In genomic region chr14:98965061-98965460, GRCh38 we compare ENCODE assay signal across 21 cellular contexts.
DNase-seq lines count a peak whose midpoint lies in the region; ATAC-seq and TF ChIP-seq lines count a peak whose summit lies in the region.
"Had no signal": no experiment of that assay in that cellular context is flagged by ENCODE, and none has a peak within 500 bp of the region (broad histone marks: within the 10 kb centered on the region; RNA-seq: fewer than 3 reads in every experiment).

No MANE protein-coding gene starts in this region.

- H3K27ac Mint-ChIP-seq in T-helper 1 cell treated with Interleukin-12 subunit alpha and Interleukin-12 subunit beta and Interleukin-4 antibody, amounts not matched to agents 30 μg/mL and 1 μg/mL, for 36 hours: peak overlapping the region; percentile 52
- H3K27ac Mint-ChIP-seq in CD8-positive, alpha-beta memory T cell: peak overlapping the region in 7 of 8 donors; percentile 66 to 95 (median 80)
- H3K27ac Mint-ChIP-seq in T-helper 17 cell: peak overlapping the region; percentile 94
- peak overlapping the region in 6 of 9 donors; percentile 25 to 80 (median 54) for H3K27ac Mint-ChIP-seq in naive thymus-derived CD4-positive, alpha-beta T cell
- H3K27ac Mint-ChIP-seq: B cell, IgD-negative memory B cell had no signal

- POLR2A ChIA-PET in CD8-positive, alpha-beta memory T cell (lab: Charles Lee): no interaction called here
- POLR2A ChIA-PET in naive thymus-derived CD4-positive, alpha-beta T cell (lab: Charles Lee): no interaction called here

- H3K27me3 ChIP-seq in CD8-positive, alpha-beta memory T cell (ENCODE audit: insufficient read depth, low read length, poor library complexity, severe bottlenecking): no peaks in the 10 kb centered on the region
- H3K27me3 ChIP-seq in naive thymus-derived CD4-positive, alpha-beta T cell (ENCODE audit: control insufficient read depth in 2 of 2, insufficient read depth in 2 of 2, low read length in 2 of 2): no peaks in the 10 kb centered on the region
- H3K27me3 ChIP-seq in dorsolateral prefrontal cortex: peaks cover 0 to 21% (median 0%) of the 10 kb centered on the region in 45 donors

- no peak for TF ChIP-seq CTCF in dorsolateral prefrontal cortex (IDR thresholded peaks at IDR 0.05 in 54 of 56, conservative IDR thresholded peaks at IDR 0.05 in 2 of 56; ENCODE audit: low read depth in 1 of 56, partially characterized antibody in 56 of 56)

- no peaks in the 10 kb centered on the region for H3K36me3 ChIP-seq in CD8-positive, alpha-beta memory T cell (ENCODE audit: insufficient read depth, low read length)
- H3K36me3 ChIP-seq in naive thymus-derived CD4-positive, alpha-beta T cell (ENCODE audit: control insufficient read depth in 2 of 3, insufficient read depth in 3 of 3, low read length in 3 of 3): no peaks in the 10 kb centered on the region
- H3K36me3 ChIP-seq: HAP-1 had no signal

- peaks cover 25% of the 10 kb centered on the region for H3K4me1 ChIP-seq in CD8-positive, alpha-beta memory T cell (ENCODE audit: insufficient read depth, low read length)
- peaks cover 15 to 23% of the 10 kb centered on the region in 2 donors for H3K4me1 ChIP-seq in naive thymus-derived CD4-positive, alpha-beta T cell (ENCODE audit: control insufficient read depth in 2 of 2, insufficient read depth in 2 of 2, low read length in 2 of 2)
- H3K4me1 ChIP-seq: HAP-1 had no signal

- H3K4me1 Mint-ChIP-seq in T-helper 1 cell treated with Interleukin-12 subunit alpha and Interleukin-12 subunit beta and Interleukin-4 antibody, amounts not matched to agents 30 μg/mL and 1 μg/mL, for 36 hours (ENCODE audit: low read depth): peaks cover 15% of the 10 kb centered on the region
- H3K4me1 Mint-ChIP-seq in CD8-positive, alpha-beta memory T cell: peaks cover 35 to 57% (median 49%) of the 10 kb centered on the region in 3 donors
- peaks cover 38% of the 10 kb centered on the region for H3K4me1 Mint-ChIP-seq in T-helper 17 cell
- peaks cover 28 to 61% (median 48%) of the 10 kb centered on the region in 7 donors for H3K4me1 Mint-ChIP-seq in naive thymus-derived CD4-positive, alpha-beta T cell
- H3K4me1 Mint-ChIP-seq: B cell had no signal

- peak overlapping the region; percentile 24 for H3K4me3 ChIP-seq in CD8-positive, alpha-beta memory T cell (ENCODE audit: low read length)
- H3K4me3 ChIP-seq in naive thymus-derived CD4-positive, alpha-beta T cell (ENCODE audit: low read length): no peak overlapping the region
- H3K4me3 ChIP-seq in dorsolateral prefrontal cortex: no peak overlapping the region
- H3K4me3 ChIP-seq: HAP-1 had no signal

- no peaks in the 10 kb centered on the region for H3K36me3 Mint-ChIP-seq in T-helper 1 cell treated with Interleukin-12 subunit alpha and Interleukin-12 subunit beta and Interleukin-4 antibody, amounts not matched to agents 30 μg/mL and 1 μg/mL, for 36 hours (ENCODE audit: low read depth)
- H3K36me3 Mint-ChIP-seq in CD8-positive, alpha-beta memory T cell: no peaks in the 10 kb centered on the region
- peaks cover 2% of the 10 kb centered on the region for H3K36me3 Mint-ChIP-seq in T-helper 17 cell (ENCODE audit: low read depth)
- no peaks in the 10 kb centered on the region for H3K36me3 Mint-ChIP-seq in naive thymus-derived CD4-positive, alpha-beta T cell
- H3K36me3 Mint-ChIP-seq: IgD-negative memory B cell had no signal

- H3K9me3 Mint-ChIP-seq in T-helper 1 cell treated with Interleukin-12 subunit alpha and Interleukin-12 subunit beta and Interleukin-4 antibody, amounts not matched to agents 30 μg/mL and 1 μg/mL, for 36 hours: no peaks in the 10 kb centered on the region
- H3K9me3 Mint-ChIP-seq in CD8-positive, alpha-beta memory T cell: no peaks in the 10 kb centered on the region
- peaks cover 0 to 4% (median 0%) of the 10 kb centered on the region in 11 donors for H3K9me3 Mint-ChIP-seq in naive thymus-derived CD4-positive, alpha-beta T cell

- intact Hi-C loops in naive thymus-derived CD4-positive, alpha-beta T cell (cut with micrococcal nuclease): no loop called here
- intact Hi-C loops in dorsolateral prefrontal cortex (cut with DNase I): no loop called here

- H3K9me3 ChIP-seq in CD8-positive, alpha-beta memory T cell (ENCODE audit: low read length): no peaks in the 10 kb centered on the region
- no peaks in the 10 kb centered on the region for H3K9me3 ChIP-seq in T-helper 17 cell (ENCODE audit: control insufficient read depth, low read length, poor library complexity, severe bottlenecking)
- no peaks in the 10 kb centered on the region for H3K9me3 ChIP-seq in naive thymus-derived CD4-positive, alpha-beta T cell (ENCODE audit: control insufficient read depth in 2 of 3, low read length in 3 of 3)
- H3K9me3 ChIP-seq: HAP-1 had no signal

- no peak overlapping the region for H3K4me3 Mint-ChIP-seq in T-helper 1 cell treated with Interleukin-12 subunit alpha and Interleukin-12 subunit beta and Interleukin-4 antibody, amounts not matched to agents 30 μg/mL and 1 μg/mL, for 36 hours
- peak overlapping the region; percentile 32 to 88 (median 76) for H3K4me3 Mint-ChIP-seq in CD8-positive, alpha-beta memory T cell
- H3K4me3 Mint-ChIP-seq in T-helper 17 cell: peak overlapping the region; percentile 89
- peak overlapping the region in 9 of 10 donors; percentile 5 to 78 (median 53) for H3K4me3 Mint-ChIP-seq in naive thymus-derived CD4-positive, alpha-beta T cell
- H3K4me3 Mint-ChIP-seq: B cell had no signal

- no peak overlapping the region for H3K27ac ChIP-seq in CD8-positive, alpha-beta memory T cell (ENCODE audit: low read depth, low read length)
- no peak overlapping the region for H3K27ac ChIP-seq in naive thymus-derived CD4-positive, alpha-beta T cell (ENCODE audit: low read depth, low read length)
- no peak overlapping the region for H3K27ac ChIP-seq in dorsolateral prefrontal cortex
- H3K27ac ChIP-seq: 22Rv1, HL-60 had no signal

- CTCF ChIA-PET in CD8-positive, alpha-beta memory T cell (lab: Charles Lee): no interaction called here
- CTCF ChIA-PET in naive thymus-derived CD4-positive, alpha-beta T cell (lab: Charles Lee): no interaction called here

- H3K27me3 Mint-ChIP-seq in T-helper 1 cell treated with Interleukin-12 subunit alpha and Interleukin-12 subunit beta and Interleukin-4 antibody, amounts not matched to agents 30 μg/mL and 1 μg/mL, for 36 hours (ENCODE audit: low read depth): peaks cover 9% of the 10 kb centered on the region
- H3K27me3 Mint-ChIP-seq in CD8-positive, alpha-beta memory T cell: no peaks in the 10 kb centered on the region
- H3K27me3 Mint-ChIP-seq in T-helper 17 cell: no peaks in the 10 kb centered on the region
- H3K27me3 Mint-ChIP-seq in naive thymus-derived CD4-positive, alpha-beta T cell: peaks cover 0 to 20% (median 0%) of the 10 kb centered on the region in 5 donors
- H3K27me3 Mint-ChIP-seq: B cell had no signal

- DNase-seq in T-helper 1 cell (no peak), T-helper 17 cell (no peak), dorsolateral prefrontal cortex (no peak)
- DNase-seq in CD8-positive, alpha-beta memory T cell: no peak
- DNase-seq in naive thymus-derived CD4-positive, alpha-beta T cell: no peak
- DNase-seq: MV-4-11, NCI-H1417, NCI-H2029, NCI-H2171 treated with DMSO at 0.1 percent for 48 hours, NCI-H446 treated with DMSO at 0.1 percent for 48 hours, NCI-H748 treated with DMSO at 0.1 percent for 48 hours, RPMI8226, SIG-M5 had no signal

- ATAC-seq in T-helper 17 cell (no peak), HG02678 (IDR thresholded peaks at IDR 0.05; ENCODE audit: unreplicated experiment) (no peak), GM18867 (IDR thresholded peaks at IDR 0.05; ENCODE audit: unreplicated experiment) (no peak)
- ATAC-seq in naive thymus-derived CD4-positive, alpha-beta T cell: no peak
